In the genomic region with DNA sequence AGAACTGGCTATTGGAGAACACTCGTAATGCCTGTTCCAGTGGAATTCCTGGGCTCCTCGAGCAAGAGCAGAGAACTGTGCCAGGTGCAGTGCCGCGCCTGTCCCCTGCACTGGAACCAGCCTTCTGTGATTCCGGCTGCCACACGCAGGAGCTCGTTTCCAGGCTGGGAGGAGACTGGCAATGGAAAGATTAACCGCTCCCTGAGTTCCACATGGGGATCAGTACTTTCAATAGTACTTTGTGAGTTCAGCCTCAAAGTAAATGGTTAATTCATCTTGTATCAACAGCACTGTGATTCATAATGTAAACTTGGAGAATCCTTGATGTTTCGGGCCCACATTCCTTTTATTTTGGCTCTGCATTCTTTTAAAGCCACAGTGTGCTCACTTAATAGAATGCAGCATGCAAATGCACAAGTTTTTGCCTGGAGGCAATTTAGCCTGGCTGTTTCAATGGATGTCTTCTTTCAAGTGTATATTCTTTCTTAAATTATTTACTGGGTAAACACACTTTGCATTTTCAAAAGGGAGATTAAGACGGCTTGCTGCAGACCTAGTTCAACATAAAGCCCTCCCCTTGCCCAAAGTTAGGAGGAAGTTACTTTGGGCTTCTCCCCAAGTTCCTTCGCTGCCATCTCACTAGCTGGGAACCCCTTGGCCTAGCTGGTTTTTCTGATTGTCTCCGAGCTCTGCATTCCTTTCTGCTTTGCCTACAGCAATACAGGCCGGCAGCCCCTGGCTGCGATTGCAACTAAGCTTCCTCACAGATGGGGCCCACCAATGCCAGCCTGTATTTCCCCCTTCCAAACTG, we compare ENCODE assay signal across 9 cellular contexts.
DNase-seq lines count a peak whose midpoint lies in the region; ATAC-seq and TF ChIP-seq lines count a peak whose summit lies in the region.
"Had no signal": no experiment of that assay in that cellular context is flagged by ENCODE, and none has a peak within 500 bp of the region (broad histone marks: within the 10 kb centered on the region; RNA-seq: fewer than 3 reads in every experiment).

No MANE protein-coding gene starts in this region.

- no peak overlapping the region for H3K4me3 ChIP-seq in epithelial cell of esophagus (ENCODE audit: low read length)

- peak; percentile 10 for TF ChIP-seq CTCF in epithelial cell of esophagus (IDR thresholded peaks at IDR 0.05; ENCODE audit: insufficient read depth, low read depth, low read length, missing control alignments)

- DNase-seq in AG08396 (ENCODE audit: low spot score) (peak; percentile 83), NCI-H1048 (lab: John Stamatoyannopoulos, UW) (peak; percentile 74), epithelial cell of esophagus (ENCODE audit: low read depth) (peak; percentile 93), myocyte (ENCODE audit: low read depth) (peak; percentile 56), NCI-H1092 (lab: John Stamatoyannopoulos, UW) (no peak), NOMO-1 treated with DMSO at 0.1 percent for 48 hours (lab: John Stamatoyannopoulos, UW; ENCODE audit: unreplicated experiment) (no peak), activated gamma-delta T cell (lab: John Stamatoyannopoulos, UW) (no peak)
- DNase-seq: activated T-cell treated with anti-CD3 and anti-CD28 coated beads, Interleukin-2, amount 50 U/mL, for 72 hours had no signal

- no peak for ATAC-seq in GM21515 (IDR thresholded peaks at IDR 0.05; ENCODE audit: unreplicated experiment)
- ATAC-seq: activated T-cell treated with anti-CD3 and anti-CD28 coated beads, Interleukin-2, amount 50 U/mL, for 72 hours had no signal

Comparison
In these comparisons a context has a peak if more than half of its experiments do, and no peak if none do; other contexts are left out.
1. DNase-seq: peak in AG08396 (single experiment), NCI-H1048 (single experiment), epithelial cell of esophagus (single experiment) and myocyte (single experiment); none in NCI-H1092 (single experiment), NOMO-1 treated with DMSO at 0.1 percent for 48 hours (single experiment) and activated gamma-delta T cell (single experiment).